Comparison of ENCODE assay signal across 8 cellular contexts in genomic region chr4:173252024-173252935, GRCh38.
DNase-seq lines count a peak whose midpoint lies in the region; ATAC-seq, FAIRE-seq and TF ChIP-seq lines count a peak whose summit lies in the region.

No MANE protein-coding gene starts in this region.

- H3K36me3 Mint-ChIP-seq in chondrocyte (ENCODE audit: low read depth), result peaks cover 3% of the 10 kb centered on the region

- no peaks in the 10 kb centered on the region for H3K9me3 ChIP-seq in kidney (ENCODE audit: control insufficient read depth in 1 of 2, low read length in 2 of 2)

- intact Hi-C loops in kidney (cut with DNase I), result loop anchor here (10.0 kb wide), 1 partner anchor 227 kb away; no protein-coding TSS in a partner anchor

- no peaks in the 10 kb centered on the region for H3K36me3 ChIP-seq in kidney (ENCODE audit: control insufficient read depth in 1 of 2, insufficient read depth in 2 of 2, low read length in 2 of 2)

- no peak for FAIRE-seq in kidney (lab: Jason Lieb, UNC)

- peaks cover 8% of the 10 kb centered on the region for H3K9me3 Mint-ChIP-seq in chondrocyte (ENCODE audit: low read depth)

- no peak overlapping the region for H3K9ac ChIP-seq in kidney (ENCODE audit: low read length in 2 of 2)

- no peak overlapping the region for H3K4me3 ChIP-seq in kidney (ENCODE audit: low read length in 2 of 2)

- H3K27me3 Mint-ChIP-seq in chondrocyte (ENCODE audit: low read depth), result no peaks in the 10 kb centered on the region

- H3K4me3 Mint-ChIP-seq in chondrocyte (ENCODE audit: unreplicated experiment), result no peak overlapping the region

- no peak overlapping the region for H3K27ac ChIP-seq in kidney (ENCODE audit: low read depth in 2 of 2, low read length in 2 of 2)

- DNase-seq in DMS153 treated with DMSO at 0.1 percent for 48 hours (lab: John Stamatoyannopoulos, UW; ENCODE audit: unreplicated experiment) (peak; percentile 48), NCI-H69 (lab: John Stamatoyannopoulos, UW) (peak; percentile 95), chondrocyte (ENCODE audit: low spot score) (no peak), mucosa of gallbladder (ENCODE audit: low spot score) (peak; percentile 51), kidney (no peak), KG1 (lab: John Stamatoyannopoulos, UW) (no peak)

- ATAC-seq in GM19452 (IDR thresholded peaks at IDR 0.05; ENCODE audit: unreplicated experiment) (peak; percentile 89), HG03354 (IDR thresholded peaks at IDR 0.05; ENCODE audit: poor library complexity, severe bottlenecking, unreplicated experiment) (peak; percentile 97)

- H3K4me1 ChIP-seq in kidney (ENCODE audit: control insufficient read depth in 1 of 2, insufficient read depth in 1 of 2, low read depth in 1 of 2, low read length in 2 of 2), result no peaks in the 10 kb centered on the region

- TF ChIP-seq CTCF in chondrocyte (IDR thresholded peaks at IDR 0.05), result no peak
- TF ChIP-seq CTCF in kidney (IDR thresholded peaks at IDR 0.05; ENCODE audit: borderline replicate concordance, extremely low read depth, insufficient read depth), result no peak

- peak overlapping the region; percentile 89 for H3K27ac Mint-ChIP-seq in chondrocyte (ENCODE audit: unreplicated experiment)

- peaks cover 27% of the 10 kb centered on the region for H3K4me1 Mint-ChIP-seq in chondrocyte (ENCODE audit: low read depth)

Comparison
In these comparisons a context has a peak if more than half of its experiments do, and no peak if none do; other contexts are left out.
1. DNase-seq: peak in DMS153 treated with DMSO at 0.1 percent for 48 hours (single experiment), NCI-H69 (single experiment) and mucosa of gallbladder (single experiment); none in chondrocyte (single experiment), kidney (single experiment) and KG1 (single experiment).